In the genomic region with DNA sequence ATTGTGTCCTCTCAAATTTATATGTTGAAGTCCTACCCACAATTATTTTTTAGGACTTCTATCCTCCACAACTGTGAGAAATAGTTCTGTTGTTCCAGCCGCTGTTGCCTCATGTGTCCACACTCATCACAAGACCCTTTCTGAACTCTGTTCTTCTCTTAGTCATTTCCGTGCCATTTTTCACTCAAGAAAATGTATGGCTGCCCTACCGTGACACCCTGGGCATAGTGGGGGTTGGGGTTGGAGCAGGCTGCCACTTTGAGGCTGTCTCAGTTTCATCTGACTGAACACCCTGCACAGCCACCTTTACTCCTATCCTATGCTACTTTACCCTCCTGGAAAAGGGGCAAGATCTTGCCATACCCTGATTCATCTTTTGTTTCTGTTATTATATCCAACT, we compare ENCODE assay signal across 33 cellular contexts.
DNase-seq lines count a peak whose midpoint lies in the region; ATAC-seq, FAIRE-seq and TF ChIP-seq lines count a peak whose summit lies in the region.
"Had no signal": no experiment of that assay in that cellular context is flagged by ENCODE, and none has a peak within 500 bp of the region (broad histone marks: within the 10 kb centered on the region; RNA-seq: fewer than 3 reads in every experiment).

No MANE protein-coding gene starts in this region.

- DNase-seq in Caki2 (ENCODE audit: low read depth) (peak; percentile 81), HTR-8/SVneo (ENCODE audit: insufficient read length, low spot score) (no peak), H1 (ENCODE audit: low read depth in 1 of 2, low spot score in 2 of 2) (no peak), mesenchymal stem cell (no peak), superior temporal gyrus (ENCODE audit: extremely low spot score) (no peak), mucosa of descending colon (no peak)
- no peak for DNase-seq in effector CD8-positive, alpha-beta T cell (lab: John Stamatoyannopoulos, UW)
- DNase-seq in activated CD8-positive, alpha-beta memory T cell treated with anti-CD3 and anti-CD28 coated beads, Interleukin-2, amount 10 ng/mL, durations not matched to agents 7 days and 5 days = no peak
- DNase-seq: activated CD4-positive, alpha-beta T cell treated with anti-CD3 and anti-CD28 coated beads, Interleukin-2, amount 50 U/mL, for 48 hours; activated naive CD4-positive, alpha-beta T cell treated with anti-CD3 and anti-CD28 coated beads, Interleukin-2, amount 50 U/mL, for 16 hours; CD4-positive, CD25-positive, alpha-beta regulatory T cell; DMS79 treated with DMSO at 0.1 percent for 48 hours; H7; left colon; NCI-H446 treated with DMSO at 0.1 percent for 48 hours; NCI-H82; stimulated activated naive B cell treated with anti-CD40 and anti-IgM and Interleukin-4, amounts not matched to agents 10 μg/mL and 1 μg/mL and 100 μg/mL, for 72 hours; upper lobe of left lung had no signal

- in situ Hi-C loops in Caki2 (cut with HindIII; ENCODE audit: low pct_unique_long_range_greater_than_20kb, low sequenced_read_pairs) = no loop called here

- H2BK20ac ChIP-seq in H1 (ENCODE audit: low read length) = peak overlapping the region; percentile 25; the same call in 1 of the 2 replicates

- H3K56ac ChIP-seq in H1 (replicated peaks; ENCODE audit: insufficient read length, low read depth, low read length) = no peak overlapping the region

- H2BK15ac ChIP-seq in H1 (ENCODE audit: low read length) (no peak overlapping the region), mesenchymal stem cell (ENCODE audit: low read depth, poor library complexity, severe bottlenecking) (no peak overlapping the region)

- H3K4me1 ChIP-seq in H1 (replicated peaks in 1 of 4; ENCODE audit: control insufficient read depth in 3 of 4, insufficient read depth in 4 of 4, low read length in 3 of 4) = peaks cover under 1 to 28% (median 14%) of the 10 kb centered on the region in 4 experiments; a peak in 5 of 7 replicates
- peaks cover 2% of the 10 kb centered on the region for H3K4me1 ChIP-seq in mesenchymal stem cell (ENCODE audit: control insufficient read depth, insufficient read depth, low read depth, low read length)
- H3K4me1 ChIP-seq in mucosa of descending colon (ENCODE audit: low read depth) = no peaks in the 10 kb centered on the region
- H3K4me1 ChIP-seq: parathyroid adenoma, suprapubic skin, upper lobe of left lung had no signal

- CTCF ChIA-PET in H1 (lab: Charles Lee; ENCODE audit: partially characterized antibody) = no interaction called here
- CTCF ChIA-PET in activated CD8-positive, alpha-beta memory T cell treated with anti-CD3 and anti-CD28 coated beads, Interleukin-2, amount 10 ng/mL, durations not matched to agents 7 days and 5 days (lab: Charles Lee) = no interaction called here

- peaks cover 6% of the 10 kb centered on the region for H3K27me3 Mint-ChIP-seq in activated CD8-positive, alpha-beta memory T cell treated with anti-CD3 and anti-CD28 coated beads, Interleukin-2, amount 10 ng/mL, durations not matched to agents 7 days and 5 days
- H3K27me3 Mint-ChIP-seq: brain had no signal

- H3K9me3 ChIP-seq in H1 (ENCODE audit: insufficient read depth in 2 of 2, low read depth in 1 of 2, low read length in 1 of 2) (no peaks in the 10 kb centered on the region), mesenchymal stem cell (ENCODE audit: control insufficient read depth, low read length) (no peaks in the 10 kb centered on the region), mucosa of descending colon (no peaks in the 10 kb centered on the region)
- H3K9me3 ChIP-seq: suprapubic skin, upper lobe of left lung had no signal

- H3K79me1 ChIP-seq in H1 (ENCODE audit: low read depth, low read length) (no peaks in the 10 kb centered on the region; the same call in 1 of the 2 replicates), mesenchymal stem cell (replicated peaks; ENCODE audit: low read length, poor library complexity, severe bottlenecking) (peaks cover 10% of the 10 kb centered on the region)

- 91% methylated on average over 3 of the region's 3 CpGs; no CpG with 5 or more reads in 1 of the 2 experiments for WGBS in H1 (ENCODE audit: extremely low coverage in 1 of 2, insufficient coverage in 1 of 2, insufficient read length in 1 of 2, insufficient replicate concordance in 2 of 2, low coverage in 1 of 2, low lambda C conversion rate in 2 of 2, missing lambda C conversion rate in 1 of 2), 2 experiments
- WGBS in mesenchymal stem cell = 83% methylated on average over 3 of the region's 3 CpGs

- no peak overlapping the region for H3K4me3 Mint-ChIP-seq in activated CD8-positive, alpha-beta memory T cell treated with anti-CD3 and anti-CD28 coated beads, Interleukin-2, amount 10 ng/mL, durations not matched to agents 7 days and 5 days
- H3K4me3 Mint-ChIP-seq: activated T-helper 17 cell treated with anti-CD3 and anti-CD28 coated beads, Interleukin-2, amount 50 U/mL, for 72 hours; brain; CD4-positive, CD25-positive, alpha-beta regulatory T cell; IgD-negative memory B cell; neural crest cell; stimulated activated naive B cell treated with anti-CD40 and anti-IgM and Interleukin-4, amounts not matched to agents 10 μg/mL and 1 μg/mL and 100 μg/mL, for 72 hours; T-helper 1 cell treated with Interleukin-12 subunit alpha and Interleukin-12 subunit beta and Interleukin-4 antibody, amounts not matched to agents 30 μg/mL and 1 μg/mL, for 36 hours had no signal

- H3K9ac ChIP-seq in H1 (replicated peaks in 1 of 4; ENCODE audit: extremely low read depth in 1 of 4, low read depth in 3 of 4, low read length in 3 of 4) = no peak overlapping the region
- H3K9ac ChIP-seq in mesenchymal stem cell (ENCODE audit: low read length) = no peak overlapping the region
- H3K9ac ChIP-seq: parathyroid adenoma had no signal

- H3K36me3 ChIP-seq in H1 (ENCODE audit: control insufficient read depth in 2 of 4, insufficient read depth in 4 of 4, low read length in 3 of 4) = no peaks in the 10 kb centered on the region
- H3K36me3 ChIP-seq in mesenchymal stem cell (ENCODE audit: control insufficient read depth in 1 of 2, insufficient read depth in 2 of 2, low read depth in 1 of 2, low read length in 2 of 2) = no peaks in the 10 kb centered on the region
- H3K36me3 ChIP-seq in mucosa of descending colon (ENCODE audit: low read depth) = no peaks in the 10 kb centered on the region
- H3K36me3 ChIP-seq: suprapubic skin, upper lobe of left lung had no signal

- H2AK5ac ChIP-seq in H1 (ENCODE audit: low read depth, low read length) (peak overlapping the region; percentile 60; the same call in 1 of the 2 replicates), mesenchymal stem cell (ENCODE audit: low read length, severe bottlenecking) (no peak overlapping the region)

- H3K4me1 Mint-ChIP-seq in activated CD8-positive, alpha-beta memory T cell treated with anti-CD3 and anti-CD28 coated beads, Interleukin-2, amount 10 ng/mL, durations not matched to agents 7 days and 5 days = no peaks in the 10 kb centered on the region
- H3K4me1 Mint-ChIP-seq: activated T-helper 17 cell treated with anti-CD3 and anti-CD28 coated beads, Interleukin-2, amount 50 U/mL, for 72 hours; CD4-positive, CD25-positive, alpha-beta regulatory T cell; IgD-negative memory B cell; stimulated activated naive B cell treated with anti-CD40 and anti-IgM and Interleukin-4, amounts not matched to agents 10 μg/mL and 1 μg/mL and 100 μg/mL, for 72 hours had no signal

- H3K4me3 ChIP-seq in H1 (ENCODE audit: extremely low read depth in 1 of 4, insufficient read depth in 2 of 4, low read depth in 3 of 4, low read length in 4 of 4) (no peak overlapping the region), mesenchymal stem cell (ENCODE audit: insufficient read depth in 1 of 2, low read depth in 1 of 2, low read length in 2 of 2) (no peak overlapping the region), mucosa of descending colon (no peak overlapping the region)
- H3K4me3 ChIP-seq: skin epidermis, suprapubic skin, upper lobe of left lung had no signal

- H3K27ac ChIP-seq in H1 (ENCODE audit: low read depth, low read length) (no peak overlapping the region), mesenchymal stem cell (ENCODE audit: low read length, poor library complexity, severe bottlenecking) (no peak overlapping the region)
- H3K27ac ChIP-seq: parathyroid adenoma, RWPE1, skin epidermis, suprapubic skin, upper lobe of left lung had no signal

- H2AFZ ChIP-seq in H1 (ENCODE audit: low read length) (no peak overlapping the region), mesenchymal stem cell (ENCODE audit: low read depth, low read length) (no peak overlapping the region)
- H2AFZ ChIP-seq: parathyroid adenoma had no signal

- H4K20me1 ChIP-seq in H1 (replicated peaks in 1 of 2; ENCODE audit: control insufficient read depth in 1 of 2, insufficient read depth in 2 of 2, low read length in 2 of 2) = no peaks in the 10 kb centered on the region

- H2BK120ac ChIP-seq in H1 (replicated peaks; ENCODE audit: low read depth, low read length) (peak overlapping the region; percentile 3), mesenchymal stem cell (ENCODE audit: low read depth, low read length) (no peak overlapping the region)

- H2BK5ac ChIP-seq in H1 (ENCODE audit: low read depth, low read length) = peak overlapping the region; percentile 20; the same call in 1 of the 2 replicates
- H2BK5ac ChIP-seq in mesenchymal stem cell (ENCODE audit: low read depth, low read length, poor library complexity, severe bottlenecking) = no peak overlapping the region

- H3K4me2 ChIP-seq in H1 (ENCODE audit: insufficient read depth in 1 of 2, low read depth in 2 of 2, low read length in 2 of 2) = no peak overlapping the region
- no peak overlapping the region for H3K4me2 ChIP-seq in mesenchymal stem cell (ENCODE audit: low read length, poor library complexity, severe bottlenecking)

- TF ChIP-seq POLR2A in H1 (IDR thresholded peaks at IDR 0.05; ENCODE audit: control extremely low read depth in 1 of 2, low read depth in 2 of 2, low read length in 2 of 2) = no peak

- no peaks in the 10 kb centered on the region for H3K36me3 Mint-ChIP-seq in activated CD8-positive, alpha-beta memory T cell treated with anti-CD3 and anti-CD28 coated beads, Interleukin-2, amount 10 ng/mL, durations not matched to agents 7 days and 5 days
- H3K36me3 Mint-ChIP-seq: CD4-positive, CD25-positive, alpha-beta regulatory T cell; IgD-negative memory B cell; stimulated activated naive B cell treated with anti-CD40 and anti-IgM and Interleukin-4, amounts not matched to agents 10 μg/mL and 1 μg/mL and 100 μg/mL, for 72 hours had no signal

- FAIRE-seq in HTR-8/SVneo (lab: Jason Lieb, UNC) (peak; percentile 23), H1 (lab: Jason Lieb, UNC) (no peak)
- FAIRE-seq: endometrium, frontal cortex, GM18507, TTC549 had no signal

- no peak for ATAC-seq in activated CD8-positive, alpha-beta memory T cell treated with anti-CD3 and anti-CD28 coated beads, Interleukin-2, amount 10 ng/mL, durations not matched to agents 7 days and 5 days
- ATAC-seq in mucosa of descending colon = no peak
- ATAC-seq: activated CD4-positive, CD25-positive, alpha-beta regulatory T cell treated with anti-CD3 and anti-CD28 coated beads, Interleukin-2, amount 50 U/mL, for 24 hours; activated T-helper 17 cell treated with anti-CD3 and anti-CD28 coated beads, Interleukin-2, amount 50 U/mL, for 72 hours; left colon; SK-N-SH treated with all-trans-retinoic acid at 6 μM for 48 hours; stimulated activated naive B cell treated with anti-CD40 and anti-IgM and Interleukin-4, amounts not matched to agents 10 μg/mL and 1 μg/mL and 100 μg/mL, for 72 hours had no signal

- H3K9me3 Mint-ChIP-seq in activated CD8-positive, alpha-beta memory T cell treated with anti-CD3 and anti-CD28 coated beads, Interleukin-2, amount 10 ng/mL, durations not matched to agents 7 days and 5 days (ENCODE audit: low read depth) = no peaks in the 10 kb centered on the region
- H3K9me3 Mint-ChIP-seq: activated T-helper 17 cell treated with anti-CD3 and anti-CD28 coated beads, Interleukin-2, amount 50 U/mL, for 72 hours; brain; IgD-negative memory B cell; neural crest cell; stimulated activated naive B cell treated with anti-CD40 and anti-IgM and Interleukin-4, amounts not matched to agents 10 μg/mL and 1 μg/mL and 100 μg/mL, for 72 hours; T-helper 1 cell treated with Interleukin-12 subunit alpha and Interleukin-12 subunit beta and Interleukin-4 antibody, amounts not matched to agents 30 μg/mL and 1 μg/mL, for 36 hours had no signal

- POLR2A ChIA-PET in H1 (lab: Charles Lee; ENCODE audit: partially characterized antibody) = no interaction called here

- H3K27me3 ChIP-seq in H1 (replicated peaks in 1 of 4; ENCODE audit: control insufficient read depth in 3 of 4, extremely low read depth in 1 of 4, insufficient read depth in 3 of 4, low read length in 3 of 4) = no peaks in the 10 kb centered on the region
- H3K27me3 ChIP-seq in mesenchymal stem cell (ENCODE audit: control insufficient read depth in 1 of 2, insufficient read depth in 1 of 2, low read length in 2 of 2) = no peaks in the 10 kb centered on the region
- H3K27me3 ChIP-seq: suprapubic skin, upper lobe of left lung had no signal

- H3K23ac ChIP-seq in H1 (ENCODE audit: insufficient read length) (no peak overlapping the region), mesenchymal stem cell (ENCODE audit: low read length in 2 of 2) (no peak overlapping the region)

- H4K8ac ChIP-seq in H1 (ENCODE audit: extremely low read depth, insufficient read depth, low read length) (no peak overlapping the region), mesenchymal stem cell (ENCODE audit: low read length) (peak overlapping the region; percentile 57)

- H4K5ac ChIP-seq in H1 (ENCODE audit: insufficient read length, low read depth, low read length) = no peak overlapping the region

- TF ChIP-seq RAD21 in H1 (IDR thresholded peaks at IDR 0.05 in 1 of 2, conservative IDR thresholded peaks at IDR 0.05 in 1 of 2; ENCODE audit: low read depth in 2 of 2, low read length in 2 of 2) = no peak

- H2BK12ac ChIP-seq in H1 (ENCODE audit: low read depth, low read length) = peak overlapping the region; percentile 92
- no peak overlapping the region for H2BK12ac ChIP-seq in mesenchymal stem cell (ENCODE audit: low read length in 2 of 2)

- H3K27ac Mint-ChIP-seq in activated CD8-positive, alpha-beta memory T cell treated with anti-CD3 and anti-CD28 coated beads, Interleukin-2, amount 10 ng/mL, durations not matched to agents 7 days and 5 days = no peak overlapping the region
- H3K27ac Mint-ChIP-seq: activated T-helper 17 cell treated with anti-CD3 and anti-CD28 coated beads, Interleukin-2, amount 50 U/mL, for 72 hours; brain; CD4-positive, CD25-positive, alpha-beta regulatory T cell; IgD-negative memory B cell; stimulated activated naive B cell treated with anti-CD40 and anti-IgM and Interleukin-4, amounts not matched to agents 10 μg/mL and 1 μg/mL and 100 μg/mL, for 72 hours; T-helper 1 cell treated with Interleukin-12 subunit alpha and Interleukin-12 subunit beta and Interleukin-4 antibody, amounts not matched to agents 30 μg/mL and 1 μg/mL, for 36 hours had no signal

- H4K91ac ChIP-seq in H1 (replicated peaks; ENCODE audit: insufficient read length, low read length) (peak overlapping the region; percentile 22), mesenchymal stem cell (ENCODE audit: low read length) (no peak overlapping the region)

- H3K18ac ChIP-seq in H1 (ENCODE audit: extremely low read depth, low read length) (no peak overlapping the region), mesenchymal stem cell (ENCODE audit: low read depth in 1 of 2, low read length in 2 of 2) (no peak overlapping the region)

- H3K4ac ChIP-seq in H1 (replicated peaks; ENCODE audit: insufficient read length, low read depth, low read length) (no peak overlapping the region), mesenchymal stem cell (ENCODE audit: low read depth in 1 of 2, low read length in 2 of 2) (no peak overlapping the region)

- peaks cover 0 to 38% of the 10 kb centered on the region in 2 experiments; a peak in 2 of 4 replicates for H3K79me2 ChIP-seq in H1 (ENCODE audit: control insufficient read depth in 1 of 2, insufficient read depth in 2 of 2, low read length in 2 of 2)
- H3K79me2 ChIP-seq: parathyroid adenoma had no signal

- H3K14ac ChIP-seq in H1 (ENCODE audit: insufficient read length) (no peak overlapping the region), mesenchymal stem cell (ENCODE audit: low read length in 2 of 2) (no peak overlapping the region)

- intact Hi-C loops in mucosa of descending colon (cut with DNase I, micrococcal nuclease) = no loop called here

- TF ChIP-seq CTCF in H1 (IDR thresholded peaks at IDR 0.05; ENCODE audit: control extremely low read depth in 1 of 3, insufficient read depth in 1 of 3, low read depth in 1 of 3, low read length in 3 of 3) (no peak), mucosa of descending colon (IDR thresholded peaks at IDR 0.05) (no peak)

- TF ChIP-seq EP300 in H1 (IDR thresholded peaks at IDR 0.05; ENCODE audit: borderline replicate concordance in 1 of 2, low read depth in 2 of 2, low read length in 2 of 2) = no peak

- no peaks in the 10 kb centered on the region for H3K23me2 ChIP-seq in H1 (ENCODE audit: low read depth, low read length)
